Comparison of ENCODE assay signal across 16 cellular contexts in the genomic region with DNA sequence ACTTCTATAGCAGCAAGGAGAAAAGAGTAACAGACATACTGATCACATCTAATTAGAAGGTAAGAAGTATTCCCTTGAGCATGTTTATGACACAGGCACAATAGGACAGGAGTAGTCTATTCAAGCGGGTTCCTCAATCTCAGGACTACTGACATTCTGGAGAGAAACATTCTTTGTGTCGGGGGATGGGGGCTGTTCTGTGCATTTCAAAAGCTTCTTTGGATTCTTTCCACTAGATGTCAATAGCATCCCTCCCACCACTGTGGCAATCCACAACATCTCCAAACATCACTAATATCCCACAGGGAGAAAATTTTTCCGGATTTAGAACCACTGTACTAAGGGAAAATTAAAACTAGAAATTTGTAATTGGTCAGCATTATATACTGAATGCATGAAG. TPM values are rescaled to one million over a fixed set of nuclear protein-coding genes. Genes with fewer than 3 reads are reported as not detected.
DNase-seq lines count a peak whose midpoint lies in the region; ATAC-seq and TF ChIP-seq lines count a peak whose summit lies in the region.
"Had no signal": no experiment of that assay in that cellular context is flagged by ENCODE, and none has a peak within 500 bp of the region (broad histone marks: within the 10 kb centered on the region; RNA-seq: fewer than 3 reads in every experiment).

No MANE protein-coding gene starts in this region.

- H3F3A ChIP-seq in PC-3 (ENCODE audit: low read length, unreplicated experiment) = no peaks in the 10 kb centered on the region

- H3K4me3 ChIP-seq in PC-3 (ENCODE audit: low read length) (no peak overlapping the region), hepatocyte (no peak overlapping the region), retinal pigment epithelial cell (ENCODE audit: low read length) (no peak overlapping the region)
- H3K4me3 ChIP-seq: heart left ventricle, sigmoid colon, thoracic aorta had no signal

- DNase-seq in NCI-H524 (lab: John Stamatoyannopoulos, UW) = peak; percentile 4 to 21
- no peak for DNase-seq in NCI-H524 treated with DMSO at 0.1 percent for 48 hours (lab: John Stamatoyannopoulos, UW)
- DNase-seq in PC-3 = peak; percentile 25
- DNase-seq in hepatocyte (ENCODE audit: low spot score) = peak; percentile 39
- no peak for DNase-seq in retinal pigment epithelial cell (ENCODE audit: low read depth)
- DNase-seq in NCI-H2107 (lab: John Stamatoyannopoulos, UW) = no peak
- DNase-seq in SKM-1 treated with dmso at 0.1 percent for 144 hours (lab: John Stamatoyannopoulos, UW; ENCODE audit: unreplicated experiment) = no peak
- no peak for DNase-seq in NCI-H146 (lab: John Stamatoyannopoulos, UW)
- DNase-seq: activated naive CD4-positive, alpha-beta T cell treated with anti-CD3 and anti-CD28 coated beads, Interleukin-2, amount 50 U/mL, for 16 hours; heart left ventricle; NCI-H1092 treated with DMSO at 0.1 percent for 48 hours; sigmoid colon had no signal

- no peak overlapping the region for H3K9ac ChIP-seq in PC-3 (ENCODE audit: low read length)

- H4K20me1 ChIP-seq in PC-3 (ENCODE audit: low read length) (no peaks in the 10 kb centered on the region), hepatocyte (ENCODE audit: insufficient read depth, poor library complexity, severe bottlenecking) (no peaks in the 10 kb centered on the region)

- H3K9me2 ChIP-seq in PC-3 (replicated peaks; ENCODE audit: low read length) (no peaks in the 10 kb centered on the region), hepatocyte (replicated peaks; ENCODE audit: insufficient read depth) (no peaks in the 10 kb centered on the region)

- H2AFZ ChIP-seq in PC-3 (ENCODE audit: low read length) (no peak overlapping the region), hepatocyte (no peak overlapping the region)

- no peaks in the 10 kb centered on the region for H3K9me3 ChIP-seq in PC-3 (ENCODE audit: low read length)
- no peaks in the 10 kb centered on the region for H3K9me3 ChIP-seq in hepatocyte (ENCODE audit: low read depth)
- H3K9me3 ChIP-seq: sigmoid colon, thoracic aorta had no signal

- H3K27ac ChIP-seq in PC-3 (ENCODE audit: low read length) = no peak overlapping the region
- H3K27ac ChIP-seq in hepatocyte = no peak overlapping the region
- H3K27ac ChIP-seq: heart left ventricle, sigmoid colon, thoracic aorta had no signal

- POLR2A ChIA-PET in PC-3 (lab: Charles Lee; ENCODE audit: unreplicated experiment) = no interaction called here

- WGBS in hepatocyte (ENCODE audit: low lambda C conversion rate, missing lambda C conversion rate) = 69% methylated on average over 3 of the region's 3 CpGs

- no TSS peak for BruUV-seq in PC-3 (replicated peaks; lab: Mats Ljungman, UMichigan)

- H3K79me2 ChIP-seq in PC-3 (ENCODE audit: low read length) = no peaks in the 10 kb centered on the region
- H3K79me2 ChIP-seq in hepatocyte = no peaks in the 10 kb centered on the region

- intact Hi-C loops in PC-3 (cut with micrococcal nuclease) = no loop called here

- H3K27me3 ChIP-seq in PC-3 (ENCODE audit: low read length) (no peaks in the 10 kb centered on the region), hepatocyte (no peaks in the 10 kb centered on the region)
- H3K27me3 ChIP-seq: heart left ventricle, sigmoid colon had no signal

- H3K36me3 ChIP-seq in PC-3 (ENCODE audit: low read depth, low read length) (no peaks in the 10 kb centered on the region), hepatocyte (replicated peaks; ENCODE audit: insufficient read depth, low read depth) (no peaks in the 10 kb centered on the region)
- H3K36me3 ChIP-seq: heart left ventricle, sigmoid colon, thoracic aorta had no signal

- no peak overlapping the region for H3K4me2 ChIP-seq in PC-3 (ENCODE audit: low read length)
- no peak overlapping the region for H3K4me2 ChIP-seq in hepatocyte

- no peak for ATAC-seq in PC-3
- ATAC-seq: heart left ventricle had no signal

- CTCF ChIA-PET in PC-3 (lab: Charles Lee) = no interaction called here

- H3K4me1 ChIP-seq in PC-3 (ENCODE audit: insufficient read depth, low read length) (no peaks in the 10 kb centered on the region), hepatocyte (ENCODE audit: insufficient read depth) (no peaks in the 10 kb centered on the region)
- H3K4me1 ChIP-seq: heart left ventricle, sigmoid colon had no signal

- TF ChIP-seq CTCF in PC-3 (conservative IDR thresholded peaks at IDR 0.05; ENCODE audit: low read depth, low read length) (peak; percentile 20; the same call in 1 of the 2 replicates), hepatocyte (IDR thresholded peaks at IDR 0.05; ENCODE audit: poor library complexity) (peak; percentile 30), retinal pigment epithelial cell (conservative IDR thresholded peaks at IDR 0.05; ENCODE audit: low read depth, low read length) (peak; percentile 30)

RNA-seq across cellular contexts. Expression of a gene that starts 56.9 kb away (rescaled TPM):
- not detected in 2 replicates for total RNA-seq in PC-3 (2014; rRNA removed)
- 2.9 and 3.1 TPM in 2 replicates for total RNA-seq in hepatocyte
- 0.94 and 1.4 TPM in 2 replicates for polyA plus RNA-seq in hepatocyte
- total RNA-seq: A673; activated CD8-positive, alpha-beta memory T cell treated with anti-CD3 and anti-CD28 coated beads for 36 hours; T-helper 2 cell treated with Interferon-gamma antibody and Interleukin-4, amounts not matched to agents 100 ng/mL and 5 ng/mL, for 36 hours had no signal

Comparison
In these comparisons a context has a peak if more than half of its experiments do, and no peak if none do; other contexts are left out.
1. DNase-seq: peak in NCI-H524 (2 of 2), PC-3 (single experiment) and hepatocyte (single experiment); none in NCI-H524 treated with DMSO at 0.1 percent for 48 hours (single experiment), retinal pigment epithelial cell (single experiment), NCI-H2107 (single experiment), SKM-1 treated with dmso at 0.1 percent for 144 hours (single experiment) and NCI-H146 (single experiment).
2. Peak in every context shown above with its lines, with median percentiles within 50 percentile points of each other: CTCF ChIP-seq.